In genomic region chr10:104076743-104077160, GRCh38 we compare ENCODE assay signal across 8 cellular contexts. TPM values are rescaled to one million over a fixed set of nuclear protein-coding genes. Genes with fewer than 3 reads are reported as not detected.
DNase-seq lines count a peak whose midpoint lies in the region; ATAC-seq and TF ChIP-seq lines count a peak whose summit lies in the region.
"Had no signal": no experiment of that assay in that cellular context is flagged by ENCODE, and none has a peak within 500 bp of the region (broad histone marks: within the 10 kb centered on the region; RNA-seq: fewer than 3 reads in every experiment).

No MANE protein-coding gene starts in this region.

- DNase-seq in NCI-H1417 treated with DMSO at 0.1 percent for 48 hours (lab: John Stamatoyannopoulos, UW) (peak; percentile 86), astrocyte of the cerebellum (ENCODE audit: low read depth) (peak; percentile 68), iPS-NIHi11 (ENCODE audit: low spot score) (peak; percentile 64), thyroid gland (peak; percentile 89 to 90)
- no peak for DNase-seq in activated effector memory CD4-positive, alpha-beta T cell treated with Interleukin-2 at 50 U/mL for 16 hours
- DNase-seq in stimulated activated CD4-positive, alpha-beta T cell treated with anti-CD3 and anti-CD28 coated beads, Interleukin-4, amount 100 ng/mL, for 1 hour = no peak

- TF ChIP-seq POLR2A in thyroid gland (IDR thresholded peaks at IDR 0.05) = peak in 1 of 2 donors; percentile 34

- no peaks in the 10 kb centered on the region for H3K27me3 ChIP-seq in thyroid gland

- 5% methylated on average over 3 of the region's 3 CpGs for WGBS in thyroid gland, 2 donors

- in situ Hi-C loops in astrocyte of the cerebellum (cut with HindIII; ENCODE audit: low sequenced_read_pairs) = no loop called here

- intact Hi-C loops in thyroid gland (cut with DNase I) = no loop called here

- no peaks in the 10 kb centered on the region for H3K36me3 ChIP-seq in thyroid gland

- peak overlapping the region; percentile 53 to 86 (median 80) for H3K27ac ChIP-seq in thyroid gland

- ATAC-seq in GM21786 (IDR thresholded peaks at IDR 0.05; ENCODE audit: unreplicated experiment) = no peak

- H3K4me3 ChIP-seq in astrocyte of the cerebellum (ENCODE audit: low read depth, low read length) (no peak overlapping the region), thyroid gland (replicated peaks in 1 of 3) (no peak overlapping the region)

- no peaks in the 10 kb centered on the region for H3K9me3 ChIP-seq in thyroid gland

- H3K4me1 ChIP-seq in thyroid gland = peaks cover 19 to 37% of the 10 kb centered on the region in 2 donors

- TF ChIP-seq CTCF in astrocyte of the cerebellum (IDR thresholded peaks at IDR 0.05; ENCODE audit: low read depth, low read length, missing control alignments) (no peak), thyroid gland (IDR thresholded peaks at IDR 0.05) (no peak)

RNA-seq across cellular contexts. Expression of gene COL17A1, which starts 8.9 kb away (rescaled TPM):
- 10 to 100 TPM in 1 of 4 donors, 1 to 10 TPM in 2, under 1 TPM in 1; 0.49 to 10.2 (median 2.3) TPM for total RNA-seq in thyroid gland
- total RNA-seq: mononuclear cell had no signal

RNA-seq across cellular contexts. Expression of gene SFR1, which starts 45.2 kb away (rescaled TPM):
- total RNA-seq in thyroid gland = 10 to 100 TPM in 1 of 4 donors, 1 to 10 TPM in 3; 4.5 to 12.1 (median 5.1) TPM

Comparison
In these comparisons a context has a peak if more than half of its experiments do, and no peak if none do; other contexts are left out.
1. DNase-seq: peak in NCI-H1417 treated with DMSO at 0.1 percent for 48 hours (single experiment), astrocyte of the cerebellum (single experiment), iPS-NIHi11 (single experiment) and thyroid gland (2 of 2); none in activated effector memory CD4-positive, alpha-beta T cell treated with Interleukin-2 at 50 U/mL for 16 hours (single experiment) and stimulated activated CD4-positive, alpha-beta T cell treated with anti-CD3 and anti-CD28 coated beads, Interleukin-4, amount 100 ng/mL, for 1 hour (single experiment).